1 cellular context compared by ENCODE assay signal in genomic region chr16:27795992-27796614, GRCh38.
TF ChIP-seq lines count a peak whose summit lies in the region.

No MANE protein-coding gene starts in this region.

TF ChIP-seq in WTC11, 78 proteins besides CTCF, POLR2A, EP300 and RAD21 (continued from another document):
- TF ChIP-seq AR (CRISPR knock-in tag; IDR thresholded peaks at IDR 0.05): no peak
- TF ChIP-seq CREB1 (CRISPR knock-in tag; IDR thresholded peaks at IDR 0.05): no peak
- TF ChIP-seq HMGA2 (CRISPR knock-in tag; IDR thresholded peaks at IDR 0.05): no peak
- no peak for TF ChIP-seq RORB (CRISPR knock-in tag; IDR thresholded peaks at IDR 0.05)
- TF ChIP-seq ZNF121 (CRISPR knock-in tag; IDR thresholded peaks at IDR 0.05): no peak
- TF ChIP-seq USF2 (CRISPR knock-in tag; IDR thresholded peaks at IDR 0.05): no peak
- no peak for TF ChIP-seq ZNF138 (CRISPR knock-in tag; conservative IDR thresholded peaks at IDR 0.05)
- TF ChIP-seq ZSCAN18 (CRISPR knock-in tag; IDR thresholded peaks at IDR 0.05): no peak
- no peak for TF ChIP-seq ZNF317 (CRISPR knock-in tag; IDR thresholded peaks at IDR 0.05; ENCODE audit: borderline replicate concordance, low read depth)
- no peak for TF ChIP-seq EMX1 (CRISPR knock-in tag; IDR thresholded peaks at IDR 0.05)
- TF ChIP-seq FOXP1 (CRISPR knock-in tag; IDR thresholded peaks at IDR 0.05; ENCODE audit: borderline replicate concordance): 0 out of 2 replicates have a peak, but pooled peaks have one; percentile 38
- no peak for TF ChIP-seq ZNF425 (CRISPR knock-in tag; conservative IDR thresholded peaks at IDR 0.05)
- TF ChIP-seq ZNF232 (CRISPR knock-in tag; IDR thresholded peaks at IDR 0.05): peak; percentile 84; the same call in 1 of the 2 replicates
- no peak for TF ChIP-seq ZNF281 (CRISPR knock-in tag; IDR thresholded peaks at IDR 0.05)
- no peak for TF ChIP-seq ZMAT4 (CRISPR knock-in tag; IDR thresholded peaks at IDR 0.05)
- TF ChIP-seq MYBL2 (CRISPR knock-in tag; IDR thresholded peaks at IDR 0.05): 0 out of 2 replicates have a peak, but pooled peaks have one; percentile 42
- TF ChIP-seq CBFB (CRISPR knock-in tag; IDR thresholded peaks at IDR 0.05; ENCODE audit: low read depth): no peak
- no peak for TF ChIP-seq ATF6 (CRISPR knock-in tag; IDR thresholded peaks at IDR 0.05)
- peak; percentile 48; the same call in 1 of the 2 replicates for TF ChIP-seq TEAD1 (CRISPR knock-in tag; IDR thresholded peaks at IDR 0.05)
- TF ChIP-seq CDX4 (CRISPR knock-in tag; IDR thresholded peaks at IDR 0.05; ENCODE audit: borderline replicate concordance): no peak
- no peak for TF ChIP-seq PREB (CRISPR knock-in tag; IDR thresholded peaks at IDR 0.05; ENCODE audit: borderline replicate concordance)
- TF ChIP-seq MXD4 (CRISPR knock-in tag; IDR thresholded peaks at IDR 0.05; ENCODE audit: borderline replicate concordance): no peak
- TF ChIP-seq USF1 (CRISPR knock-in tag; IDR thresholded peaks at IDR 0.05): peak; percentile 46; the same call in 1 of the 2 replicates
- 0 out of 2 replicates have a peak, but pooled peaks have one; percentile 58 for TF ChIP-seq TP53 (CRISPR knock-in tag; IDR thresholded peaks at IDR 0.05)
- no peak for TF ChIP-seq GTF2I (CRISPR knock-in tag; conservative IDR thresholded peaks at IDR 0.05)
- no peak for TF ChIP-seq ZNF423 (CRISPR knock-in tag; IDR thresholded peaks at IDR 0.05)
- TF ChIP-seq MLX (CRISPR knock-in tag; IDR thresholded peaks at IDR 0.05): no peak
- no peak for TF ChIP-seq ZNF512 (CRISPR knock-in tag; IDR thresholded peaks at IDR 0.05; ENCODE audit: borderline replicate concordance)
- no peak for TF ChIP-seq CREM (CRISPR knock-in tag; IDR thresholded peaks at IDR 0.05)
- peak; percentile 60; the same call in 1 of the 2 replicates for TF ChIP-seq SMAD4 (CRISPR knock-in tag; IDR thresholded peaks at IDR 0.05)
- no peak for TF ChIP-seq JAZF1 (CRISPR knock-in tag; IDR thresholded peaks at IDR 0.05)
